17 cellular contexts compared by ENCODE assay signal in genomic region chr1:199512037-199512710, GRCh38.
DNase-seq lines count a peak whose midpoint lies in the region; ATAC-seq and TF ChIP-seq lines count a peak whose summit lies in the region.
"Had no signal": no experiment of that assay in that cellular context is flagged by ENCODE, and none has a peak within 500 bp of the region (broad histone marks: within the 10 kb centered on the region; RNA-seq: fewer than 3 reads in every experiment).

No MANE protein-coding gene starts in this region.

- no peak overlapping the region for H3K27ac ChIP-seq in OCI-LY7 (ENCODE audit: low read depth, low read length, poor library complexity, severe bottlenecking)
- no peak overlapping the region for H3K27ac ChIP-seq in gastrocnemius medialis
- H3K27ac ChIP-seq: thyroid gland had no signal

- CTCF ChIA-PET in OCI-LY7 (lab: Charles Lee; ENCODE audit: unreplicated experiment) (interaction anchor here (0.8 kb wide), 1 partner anchor 9 kb away, joined by 3 read pairs; no protein-coding TSS in a partner anchor), GM10248 (lab: Yijun Ruan, JAX) (interaction anchor here (1.4 kb wide), 1 partner anchor 8 kb away, joined by 5 read pairs; no protein-coding TSS in a partner anchor)

- TF ChIP-seq POLR2A in gastrocnemius medialis (IDR thresholded peaks at IDR 0.05) = no peak

- in situ Hi-C loops in gastrocnemius medialis (cut with MboI; ENCODE audit: low sequenced_read_pairs in 4 of 4) = no loop called here

- TF ChIP-seq RAD21 in Ishikawa (IDR thresholded peaks at IDR 0.05; ENCODE audit: low read depth) = no peak

- DNase-seq in COLO668 (lab: John Stamatoyannopoulos, UW; ENCODE audit: unreplicated experiment) = peak; percentile 6
- DNase-seq in OCI-LY7 (ENCODE audit: low spot score) = peak; percentile 26
- DNase-seq in kidney tubule cell (ENCODE audit: low spot score) = peak; percentile 83
- no peak for DNase-seq in gastrocnemius medialis
- DNase-seq in anterior cingulate cortex (lab: John Stamatoyannopoulos, UW) = no peak
- DNase-seq in GM10248 (ENCODE audit: extremely low spot score) = no peak
- DNase-seq: activated CD8-positive, alpha-beta memory T cell treated with anti-CD3 and anti-CD28 coated beads, Interleukin-2, amount 10 ng/mL, durations not matched to agents 7 days and 5 days; activated naive CD4-positive, alpha-beta T cell treated with Interleukin-2 at 50 U/mL for 16 hours; AML-193; DMS79 treated with DMSO at 0.1 percent for 48 hours; NCI-H1436 treated with DMSO at 0.1 percent for 48 hours; PC-3; posterior cingulate gyrus; stimulated activated CD4-positive, alpha-beta T cell treated with anti-CD3 and anti-CD28 coated beads, Interleukin-15, amount 100 ng/mL, for 24 hours; thyroid gland had no signal

- no peaks in the 10 kb centered on the region for H4K20me1 ChIP-seq in OCI-LY7 (ENCODE audit: insufficient read depth, low read length)

- no peaks in the 10 kb centered on the region for H3K27me3 ChIP-seq in gastrocnemius medialis
- H3K27me3 ChIP-seq: thyroid gland had no signal

- ATAC-seq in HG03025 (IDR thresholded peaks at IDR 0.05; ENCODE audit: low FRiP score, unreplicated experiment) (no peak), gastrocnemius medialis (no peak)
- ATAC-seq: activated CD8-positive, alpha-beta memory T cell treated with anti-CD3 and anti-CD28 coated beads, Interleukin-2, amount 10 ng/mL, durations not matched to agents 7 days and 5 days; PC-3 had no signal

- no peaks in the 10 kb centered on the region for H3K9me2 ChIP-seq in OCI-LY7 (ENCODE audit: insufficient read depth, low read length)

- POLR2A ChIA-PET in OCI-LY7 (lab: Charles Lee) = interaction anchor here (0.9 kb wide), 1 partner anchor 194 kb away, joined by 3 read pairs; no protein-coding TSS in a partner anchor
- POLR2A ChIA-PET in GM10248 (lab: Yijun Ruan, JAX) = no interaction called here

- H3K36me3 ChIP-seq in OCI-LY7 (ENCODE audit: insufficient read depth, low read length) (no peaks in the 10 kb centered on the region), gastrocnemius medialis (no peaks in the 10 kb centered on the region)
- H3K36me3 ChIP-seq: thyroid gland had no signal

- H3K4me3 ChIP-seq in OCI-LY7 (ENCODE audit: low read depth, low read length, poor library complexity, severe bottlenecking) = no peak overlapping the region
- no peak overlapping the region for H3K4me3 ChIP-seq in gastrocnemius medialis
- H3K4me3 ChIP-seq: thyroid gland had no signal

- no peaks in the 10 kb centered on the region for H3K9me3 ChIP-seq in OCI-LY7 (ENCODE audit: low read length)
- no peaks in the 10 kb centered on the region for H3K9me3 ChIP-seq in gastrocnemius medialis
- H3K9me3 ChIP-seq: thyroid gland had no signal

- no peaks in the 10 kb centered on the region for H3K79me2 ChIP-seq in OCI-LY7 (ENCODE audit: insufficient read depth, low read depth, low read length)

- no peak for TF ChIP-seq EP300 in Ishikawa (IDR thresholded peaks at IDR 0.05; ENCODE audit: borderline replicate concordance)

- no peak for TF ChIP-seq CTCF in OCI-LY7 (conservative IDR thresholded peaks at IDR 0.05; ENCODE audit: low read length)
- TF ChIP-seq CTCF in gastrocnemius medialis (IDR thresholded peaks at IDR 0.05 in 4 of 5, conservative IDR thresholded peaks at IDR 0.05 in 1 of 5) = no peak
- TF ChIP-seq CTCF in GM10248 (IDR thresholded peaks at IDR 0.05; ENCODE audit: control extremely low read depth, extremely low read depth, low read depth, missing control alignments) = no peak

- H2AFZ ChIP-seq in OCI-LY7 (ENCODE audit: low read length) = no peak overlapping the region

- H3K4me2 ChIP-seq in OCI-LY7 (ENCODE audit: low read length) = no peak overlapping the region

- BruUV-seq in OCI-LY7 (replicated peaks; lab: Mats Ljungman, UMichigan) = no TSS peak

- intact Hi-C loops in OCI-LY7 (cut with micrococcal nuclease; ENCODE audit: unreplicated experiment) (no loop called here), gastrocnemius medialis (cut with DNase I; ENCODE audit: low total_unique reads) (no loop called here)

- peaks cover 6% of the 10 kb centered on the region for H3K4me1 ChIP-seq in OCI-LY7 (ENCODE audit: insufficient read depth, low read length, poor library complexity, severe bottlenecking)
- H3K4me1 ChIP-seq in gastrocnemius medialis = no peaks in the 10 kb centered on the region
- H3K4me1 ChIP-seq: thyroid gland had no signal

TF ChIP-seq in Ishikawa, 13 proteins besides CTCF, POLR2A, EP300 and RAD21:
- TF ChIP-seq CREB1 (IDR thresholded peaks at IDR 0.05; ENCODE audit: low read depth) = no peak
- TF ChIP-seq CEBPB (IDR thresholded peaks at IDR 0.05) = 0 out of 2 replicates have a peak, but pooled peaks have one; percentile 2

Comparison
In these comparisons a context has a peak if more than half of its experiments do, and no peak if none do; other contexts are left out.
1. DNase-seq: peak in COLO668 (single experiment), OCI-LY7 (single experiment) and kidney tubule cell (single experiment); none in gastrocnemius medialis (0 of 2), anterior cingulate cortex (0 of 58) and GM10248 (single experiment).